ENCODE assay signal across 31 cellular contexts in genomic region chr21:35716886-35717285, GRCh38.
"Had no signal": no experiment of that assay in that cellular context is flagged by ENCODE, and none has a peak within 500 bp of the region (broad histone marks: within the 10 kb centered on the region; RNA-seq: fewer than 3 reads in every experiment).

No MANE protein-coding gene starts in this region.

- H3K27ac ChIP-seq: ascending aorta, breast epithelium, cardiac muscle cell, colonic mucosa, epithelial cell of prostate, esophagus squamous epithelium, gastroesophageal sphincter, heart right ventricle, VCaP had no signal

- FAIRE-seq: endometrium, endothelial cell of umbilical vein had no signal

- DNase-seq: activated CD4-positive, alpha-beta memory T cell treated with anti-CD3 and anti-CD28 coated beads, Interleukin-2, amount 10 ng/mL, durations not matched to agents 7 days and 5 days; activated CD4-positive, alpha-beta T cell treated with anti-CD3 and anti-CD28 coated beads for 1 hour; activated CD4-positive, alpha-beta T cell treated with anti-CD3 and anti-CD28 coated beads for 4 hours; activated CD4-positive, alpha-beta T cell treated with anti-CD3 and anti-CD28 coated beads, Interleukin-2, amount 10 ng/mL, durations not matched to agents 7 days and 5 days; activated CD4-positive, alpha-beta T cell treated with anti-CD3 and anti-CD28 coated beads, Interleukin-2, amount 50 U/mL, for 4 hours; activated CD8-positive, alpha-beta memory T cell treated with anti-CD3 and anti-CD28 coated beads, Interleukin-2, amount 50 U/mL, for 48 hours; activated gamma-delta T cell; activated naive CD4-positive, alpha-beta T cell; activated naive CD4-positive, alpha-beta T cell treated with anti-CD3 and anti-CD28 coated beads, Interleukin-2, amount 10 ng/mL, durations not matched to agents 7 days and 5 days; activated naive CD8-positive, alpha-beta T cell treated with anti-CD3 and anti-CD28 coated beads, Interleukin-2, amount 10 ng/mL, durations not matched to agents 7 days and 5 days; activated T-cell treated with anti-CD3 and anti-CD28 coated beads for 4 hours; activated T-cell treated with anti-CD3 and anti-CD28 coated beads, Interleukin-2, amount 50 U/mL, for 24 hours; activated T-cell treated with anti-CD3 and anti-CD28 coated beads, Interleukin-2, amount 50 U/mL, for 72 hours; central memory CD4-positive, alpha-beta T cell; cerebellar nuclear complex; colonic mucosa; effector CD8-positive, alpha-beta T cell; esophagus squamous epithelium; foreskin melanocyte; heart right ventricle; T-helper 2 cell had no signal

- H3K4me3 ChIP-seq: ascending aorta, breast epithelium, cardiac muscle cell, colonic mucosa, esophagus squamous epithelium, gastroesophageal sphincter, heart right ventricle had no signal

- H3K4me1 ChIP-seq: breast epithelium, colonic mucosa, esophagus squamous epithelium, gastroesophageal sphincter had no signal

- H3K36me3 ChIP-seq: ascending aorta, breast epithelium, cardiac muscle cell, colonic mucosa, esophagus squamous epithelium, gastroesophageal sphincter, heart right ventricle had no signal

- H3K27me3 ChIP-seq: ascending aorta, breast epithelium, cardiac muscle cell, colonic mucosa, heart right ventricle had no signal

- ATAC-seq: activated naive CD4-positive, alpha-beta T cell treated with anti-CD3 and anti-CD28 coated beads, Interleukin-2, amount 50 U/mL, for 72 hours; activated T-cell treated with anti-CD3 and anti-CD28 coated beads, Interleukin-2, amount 50 U/mL, for 72 hours; gastroesophageal sphincter; heart right ventricle; WTC11 had no signal

- H3K9me3 ChIP-seq: ascending aorta, breast epithelium, colonic mucosa, esophagus squamous epithelium, gastroesophageal sphincter had no signal
